In the genomic region with DNA sequence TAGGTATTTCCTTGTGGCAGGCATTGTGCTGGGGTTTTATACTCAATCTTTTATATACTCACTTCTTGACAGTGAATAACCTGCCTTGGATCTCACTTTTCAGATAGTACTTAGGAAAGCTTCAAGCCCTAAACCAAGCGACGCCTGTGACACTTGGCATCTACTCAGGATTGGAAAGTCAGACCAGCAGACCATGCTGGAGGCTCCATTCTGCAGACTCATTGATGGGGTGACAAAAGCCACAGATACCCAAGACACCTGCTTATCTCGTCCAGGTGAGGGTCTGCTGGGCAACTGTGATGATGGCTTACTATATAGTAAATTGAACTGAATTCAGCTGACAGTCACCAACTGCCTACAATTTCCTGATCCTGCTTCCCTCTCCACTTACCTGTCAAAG, we compare ENCODE assay signal across 17 cellular contexts.
DNase-seq lines count a peak whose midpoint lies in the region; ATAC-seq and TF ChIP-seq lines count a peak whose summit lies in the region.
"Had no signal": no experiment of that assay in that cellular context is flagged by ENCODE, and none has a peak within 500 bp of the region (broad histone marks: within the 10 kb centered on the region; RNA-seq: fewer than 3 reads in every experiment).

No MANE protein-coding gene starts in this region.

- H3K27me3 Mint-ChIP-seq in type B pancreatic cell: peaks cover 26% of the 10 kb centered on the region
- no peaks in the 10 kb centered on the region for H3K27me3 Mint-ChIP-seq in activated naive CD4-positive, alpha-beta T cell treated with anti-CD3 and anti-CD28 coated beads for 36 hours (ENCODE audit: low read depth)
- H3K27me3 Mint-ChIP-seq: CD4-positive, alpha-beta memory T cell had no signal

- DNase-seq in coronary artery (ENCODE audit: low spot score) (peak; percentile 28), ecto neural progenitor cell (ENCODE audit: low spot score) (peak; percentile 21), mesenteric fat pad (ENCODE audit: low spot score) (peak; percentile 60), type B pancreatic cell (ENCODE audit: extremely low spot score, unreplicated experiment) (peak; percentile 11), HT-29 (ENCODE audit: low spot score) (no peak), mucosa of gallbladder (ENCODE audit: low spot score) (no peak)
- DNase-seq in activated naive CD4-positive, alpha-beta T cell treated with anti-CD3 and anti-CD28 coated beads for 36 hours: no peak
- DNase-seq: Calu3; CD4-positive, alpha-beta memory T cell; COR-L47; DMS53; DMS79 treated with DMSO at 0.1 percent for 48 hours; GF-D8; GOT3; HFFc6 had no signal

- no peaks in the 10 kb centered on the region for H3K4me1 Mint-ChIP-seq in type B pancreatic cell (ENCODE audit: unreplicated experiment)
- no peaks in the 10 kb centered on the region for H3K4me1 Mint-ChIP-seq in activated naive CD4-positive, alpha-beta T cell treated with anti-CD3 and anti-CD28 coated beads for 36 hours (ENCODE audit: low read depth)
- H3K4me1 Mint-ChIP-seq: CD4-positive, alpha-beta memory T cell had no signal

- H3K4me3 ChIP-seq in coronary artery: no peak overlapping the region
- H3K4me3 ChIP-seq: HAP-1 had no signal

- intact Hi-C loops in activated naive CD4-positive, alpha-beta T cell treated with anti-CD3 and anti-CD28 coated beads for 36 hours (cut with micrococcal nuclease): no loop called here

- H3K27ac Mint-ChIP-seq in type B pancreatic cell: no peak overlapping the region
- H3K27ac Mint-ChIP-seq in activated naive CD4-positive, alpha-beta T cell treated with anti-CD3 and anti-CD28 coated beads for 36 hours: no peak overlapping the region
- H3K27ac Mint-ChIP-seq: CD4-positive, alpha-beta memory T cell; HFFc6 had no signal

- H3K36me3 Mint-ChIP-seq in type B pancreatic cell: no peaks in the 10 kb centered on the region
- H3K36me3 Mint-ChIP-seq in activated naive CD4-positive, alpha-beta T cell treated with anti-CD3 and anti-CD28 coated beads for 36 hours (ENCODE audit: low read depth): no peaks in the 10 kb centered on the region
- H3K36me3 Mint-ChIP-seq: CD4-positive, alpha-beta memory T cell had no signal

- no peaks in the 10 kb centered on the region for H3K9me3 Mint-ChIP-seq in type B pancreatic cell
- no peaks in the 10 kb centered on the region for H3K9me3 Mint-ChIP-seq in activated naive CD4-positive, alpha-beta T cell treated with anti-CD3 and anti-CD28 coated beads for 36 hours
- H3K9me3 Mint-ChIP-seq: HFFc6 had no signal

- CTCF ChIA-PET in activated naive CD4-positive, alpha-beta T cell treated with anti-CD3 and anti-CD28 coated beads for 36 hours (lab: Charles Lee): no interaction called here

- no peak for ATAC-seq in GM19455 (IDR thresholded peaks at IDR 0.05; ENCODE audit: unreplicated experiment)

- H3K27ac ChIP-seq in coronary artery: no peak overlapping the region

- no peak overlapping the region for H3K4me3 Mint-ChIP-seq in type B pancreatic cell
- no peak overlapping the region for H3K4me3 Mint-ChIP-seq in activated naive CD4-positive, alpha-beta T cell treated with anti-CD3 and anti-CD28 coated beads for 36 hours
- H3K4me3 Mint-ChIP-seq: CD4-positive, alpha-beta memory T cell; HFFc6 had no signal

- TF ChIP-seq CTCF in coronary artery (IDR thresholded peaks at IDR 0.05) (no peak), type B pancreatic cell (conservative IDR thresholded peaks at IDR 0.05) (no peak)

Comparison
In these comparisons a context has a peak if more than half of its experiments do, and no peak if none do; other contexts are left out.
1. DNase-seq: peak in coronary artery (single experiment), ecto neural progenitor cell (single experiment), mesenteric fat pad (single experiment) and type B pancreatic cell (single experiment); none in HT-29 (single experiment), activated naive CD4-positive, alpha-beta T cell treated with anti-CD3 and anti-CD28 coated beads for 36 hours (single experiment) and mucosa of gallbladder (single experiment).